Comparison of ENCODE assay signal across 9 cellular contexts in genomic region chr16:82651921-82652601, GRCh38. TPM values are rescaled to one million over a fixed set of nuclear protein-coding genes. Genes with fewer than 3 reads are reported as not detected.
DNase-seq lines count a peak whose midpoint lies in the region; ATAC-seq, FAIRE-seq and TF ChIP-seq lines count a peak whose summit lies in the region.
"Had no signal": no experiment of that assay in that cellular context is flagged by ENCODE, and none has a peak within 500 bp of the region (broad histone marks: within the 10 kb centered on the region; RNA-seq: fewer than 3 reads in every experiment).

No MANE protein-coding gene starts in this region.

- no TSS peak for BruUV-seq in Calu3 (replicated peaks; lab: Mats Ljungman, UMichigan)

- no peaks in the 10 kb centered on the region for H3K27me3 ChIP-seq in CD4-positive, alpha-beta T cell (ENCODE audit: control insufficient read depth, insufficient read depth, low read length)
- H3K27me3 ChIP-seq in tibial nerve: no peaks in the 10 kb centered on the region

- TF ChIP-seq EP300 in tibial nerve (IDR thresholded peaks at IDR 0.05): no peak

- no peak for TF ChIP-seq POLR2A in tibial nerve (IDR thresholded peaks at IDR 0.05)

- no peaks in the 10 kb centered on the region for H3K36me3 Mint-ChIP-seq in CD4-positive, alpha-beta T cell (ENCODE audit: low read depth)
- peaks cover 2% of the 10 kb centered on the region for H3K36me3 Mint-ChIP-seq in activated T-helper 1 cell treated with anti-CD3 and anti-CD28 coated beads, Interleukin-12 subunit alpha, Interleukin-12 subunit beta, Interleukin-2, Interleukin-4 antibody, amounts not matched to agents 30 ng/mL and 10 ng/mL and 1 ng/mL, durations not matched to agents 14 hours and 24 hours and 36 hours (ENCODE audit: low read depth)
- no peaks in the 10 kb centered on the region for H3K36me3 Mint-ChIP-seq in Calu3 (ENCODE audit: insufficient read depth, unreplicated experiment)

- H3K4me3 ChIP-seq in tibial nerve: no peak overlapping the region

- no peak overlapping the region for H3K27ac ChIP-seq in CD4-positive, alpha-beta T cell (ENCODE audit: low read depth, low read length)
- H3K27ac ChIP-seq in tibial nerve: peak overlapping the region in 1 of 4 donors; percentile 43

- H3K9me3 ChIP-seq in CD4-positive, alpha-beta T cell (ENCODE audit: control insufficient read depth, low read length): no peaks in the 10 kb centered on the region
- H3K9me3 ChIP-seq in tibial nerve: no peaks in the 10 kb centered on the region

- H3K36me3 ChIP-seq in tibial nerve: no peaks in the 10 kb centered on the region

- peaks cover 0 to 12% (median 5%) of the 10 kb centered on the region in 4 donors for H3K4me1 ChIP-seq in tibial nerve

- WGBS in tibial nerve, 2 donors: 84 to 85% methylated on average over 7 of the region's 7 CpGs

- H3K4me3 Mint-ChIP-seq in CD4-positive, alpha-beta T cell: peak overlapping the region; percentile 47
- peak overlapping the region; percentile 53 for H3K4me3 Mint-ChIP-seq in activated T-helper 1 cell treated with anti-CD3 and anti-CD28 coated beads, Interleukin-12 subunit alpha, Interleukin-12 subunit beta, Interleukin-2, Interleukin-4 antibody, amounts not matched to agents 30 ng/mL and 10 ng/mL and 1 ng/mL, durations not matched to agents 14 hours and 24 hours and 36 hours
- no peak overlapping the region for H3K4me3 Mint-ChIP-seq in Calu3 (ENCODE audit: low read depth, unreplicated experiment)

- no peak for FAIRE-seq in HTR-8/SVneo (lab: Jason Lieb, UNC)

- intact Hi-C loops in CD4-positive, alpha-beta T cell (cut with DNase I, micrococcal nuclease): loop anchor here (5.0 to 10.0 kb wide), 2 partner anchors 477 to 1575 kb away; partner anchors contain the start of genes C16orf46 (in 1 of the 2) and MPHOSPH6 (in 1 of the 2)
- intact Hi-C loops in activated T-helper 1 cell treated with anti-CD3 and anti-CD28 coated beads, Interleukin-12 subunit alpha, Interleukin-12 subunit beta, Interleukin-2, Interleukin-4 antibody, amounts not matched to agents 30 ng/mL and 10 ng/mL and 1 ng/mL, durations not matched to agents 14 hours and 24 hours and 36 hours (cut with micrococcal nuclease): loop anchor here (2.0 to 10.0 kb wide), 5 partner anchors 19 to 1337 kb away; partner anchors contain the start of genes GAN and MPHOSPH6
- intact Hi-C loops in Calu3 (cut with micrococcal nuclease; ENCODE audit: unreplicated experiment): no loop called here

- H3K27ac Mint-ChIP-seq in CD4-positive, alpha-beta T cell: peak overlapping the region; percentile 89
- peak overlapping the region; percentile 99 for H3K27ac Mint-ChIP-seq in activated T-helper 1 cell treated with anti-CD3 and anti-CD28 coated beads, Interleukin-12 subunit alpha, Interleukin-12 subunit beta, Interleukin-2, Interleukin-4 antibody, amounts not matched to agents 30 ng/mL and 10 ng/mL and 1 ng/mL, durations not matched to agents 14 hours and 24 hours and 36 hours
- no peak overlapping the region for H3K27ac Mint-ChIP-seq in Calu3 (ENCODE audit: unreplicated experiment)

- peak; percentile 10 for ATAC-seq in CD4-positive, alpha-beta T cell (ENCODE audit: poor library complexity)
- ATAC-seq in GM19328 (IDR thresholded peaks at IDR 0.05; ENCODE audit: unreplicated experiment) (peak; percentile 61), HG03196 (IDR thresholded peaks at IDR 0.05; ENCODE audit: unreplicated experiment) (peak; percentile 39)

- no peak for TF ChIP-seq CTCF in CD4-positive, alpha-beta T cell (IDR thresholded peaks at IDR 0.05)
- TF ChIP-seq CTCF in tibial nerve (IDR thresholded peaks at IDR 0.05) (no peak), Calu3 (IDR thresholded peaks at IDR 0.05; ENCODE audit: unreplicated experiment) (no peak)

- DNase-seq in CD4-positive, alpha-beta T cell: no peak
- no peak for DNase-seq in activated T-helper 1 cell treated with anti-CD3 and anti-CD28 coated beads, Interleukin-12 subunit alpha, Interleukin-12 subunit beta, Interleukin-2, Interleukin-4 antibody, amounts not matched to agents 30 ng/mL and 10 ng/mL and 1 ng/mL, durations not matched to agents 14 hours and 24 hours and 36 hours (ENCODE audit: low spot score)
- DNase-seq in Ammon's horn (ENCODE audit: low spot score): no peak
- no peak for DNase-seq in tibial nerve (ENCODE audit: low spot score in 2 of 2)
- DNase-seq in HTR-8/SVneo (ENCODE audit: insufficient read length, low spot score): no peak
- no peak for DNase-seq in Calu3
- DNase-seq: foreskin melanocyte had no signal

- CTCF ChIA-PET in CD4-positive, alpha-beta T cell (lab: Charles Lee): interaction anchor here (0.9 to 1.1 kb wide), 2 partner anchors 12 to 13 kb away, joined by 3 read pairs; no protein-coding TSS in a partner anchor
- CTCF ChIA-PET in Calu3 (lab: Charles Lee): no interaction called here

- POLR2A ChIA-PET in CD4-positive, alpha-beta T cell (lab: Charles Lee): interaction anchor here (1.5 to 1.9 kb wide), 3 partner anchors 13 to 21 kb away, joined by 4 to 5 read pairs (median 4); no protein-coding TSS in a partner anchor

- H3K9me3 Mint-ChIP-seq in CD4-positive, alpha-beta T cell: no peaks in the 10 kb centered on the region
- peaks cover 3% of the 10 kb centered on the region for H3K9me3 Mint-ChIP-seq in activated T-helper 1 cell treated with anti-CD3 and anti-CD28 coated beads, Interleukin-12 subunit alpha, Interleukin-12 subunit beta, Interleukin-2, Interleukin-4 antibody, amounts not matched to agents 30 ng/mL and 10 ng/mL and 1 ng/mL, durations not matched to agents 14 hours and 24 hours and 36 hours
- peaks cover 7% of the 10 kb centered on the region for H3K9me3 Mint-ChIP-seq in Calu3 (ENCODE audit: low read depth, unreplicated experiment)

- H3K27me3 Mint-ChIP-seq in CD4-positive, alpha-beta T cell: no peaks in the 10 kb centered on the region
- H3K27me3 Mint-ChIP-seq in activated T-helper 1 cell treated with anti-CD3 and anti-CD28 coated beads, Interleukin-12 subunit alpha, Interleukin-12 subunit beta, Interleukin-2, Interleukin-4 antibody, amounts not matched to agents 30 ng/mL and 10 ng/mL and 1 ng/mL, durations not matched to agents 14 hours and 24 hours and 36 hours (ENCODE audit: insufficient read depth): no peaks in the 10 kb centered on the region
- peaks cover 42% of the 10 kb centered on the region for H3K27me3 Mint-ChIP-seq in Calu3 (ENCODE audit: unreplicated experiment)

- peaks cover 81% of the 10 kb centered on the region for H3K4me1 Mint-ChIP-seq in CD4-positive, alpha-beta T cell (ENCODE audit: low read depth)
- H3K4me1 Mint-ChIP-seq in activated T-helper 1 cell treated with anti-CD3 and anti-CD28 coated beads, Interleukin-12 subunit alpha, Interleukin-12 subunit beta, Interleukin-2, Interleukin-4 antibody, amounts not matched to agents 30 ng/mL and 10 ng/mL and 1 ng/mL, durations not matched to agents 14 hours and 24 hours and 36 hours (ENCODE audit: low read depth): peaks cover 79% of the 10 kb centered on the region
- peaks cover 10% of the 10 kb centered on the region for H3K4me1 Mint-ChIP-seq in Calu3 (ENCODE audit: low read depth, unreplicated experiment)

RNA-seq across cellular contexts. Expression of gene CDH13, which starts 25.3 kb away (rescaled TPM):
- not detected for total RNA-seq in CD4-positive, alpha-beta T cell
- not detected in 2 replicates for total RNA-seq in activated T-helper 1 cell treated with anti-CD3 and anti-CD28 coated beads, Interleukin-12 subunit alpha, Interleukin-12 subunit beta, Interleukin-2, Interleukin-4 antibody, amounts not matched to agents 30 ng/mL and 10 ng/mL and 1 ng/mL, durations not matched to agents 14 hours and 24 hours and 36 hours
- total RNA-seq in tibial nerve: 10 to 100 TPM in 1 of 4 donors, 1 to 10 TPM in 3; 4.1 to 14.4 (median 5.8) TPM
- not detected in 2 replicates for total RNA-seq in Calu3 (2022)

Comparison
In these comparisons a context has a peak if more than half of its experiments do, and no peak if none do; other contexts are left out.
1. ATAC-seq: peak in every context shown above with its lines; median percentile 61 in GM19328; 39 in HG03196; 10 in CD4-positive, alpha-beta T cell.